8 cellular contexts compared by ENCODE assay signal in the genomic region with DNA sequence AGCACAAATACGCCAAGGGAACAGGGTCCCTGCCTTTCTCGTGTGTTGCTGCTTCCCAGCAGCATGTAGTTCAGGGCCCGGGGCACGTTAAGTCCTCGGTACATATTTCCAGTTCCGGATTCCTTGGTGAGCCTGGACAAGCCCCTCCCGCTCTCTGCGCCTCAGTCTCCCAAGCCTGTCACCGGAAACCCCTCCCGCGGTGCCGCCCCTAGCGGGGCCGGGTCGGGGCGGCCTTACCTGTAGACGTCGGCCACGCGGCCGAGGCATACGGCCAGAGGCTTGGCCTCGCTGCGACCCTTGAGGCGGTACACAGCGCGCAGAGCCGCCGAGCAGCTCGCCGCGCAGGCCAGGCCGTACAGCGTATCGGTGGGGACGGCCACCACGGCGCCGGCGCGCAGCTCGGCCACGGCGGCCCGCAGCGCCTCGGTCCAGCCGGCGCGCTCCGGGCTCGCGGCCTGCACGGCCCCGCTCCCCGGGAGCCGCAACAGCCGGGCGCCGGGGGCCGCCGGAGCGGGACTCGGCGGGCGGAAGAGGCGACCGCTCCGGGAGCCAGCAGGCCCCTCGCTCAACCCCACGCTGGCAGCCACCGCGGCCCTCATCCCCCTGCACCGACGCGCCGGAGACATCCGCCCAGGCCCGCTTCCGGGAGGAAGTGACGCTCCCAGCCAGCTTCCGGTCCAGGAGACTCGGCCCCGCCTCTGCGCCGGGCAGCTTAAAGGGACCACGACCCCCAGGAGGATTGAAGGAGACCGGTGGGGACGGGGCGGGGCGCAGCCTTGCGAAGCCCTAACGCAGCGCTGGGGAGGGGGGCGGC. TPM values are rescaled to one million over a fixed set of nuclear protein-coding genes. Genes with fewer than 3 reads are reported as not detected.
A peak's percentile ranks its signal among the peaks of the same experiment; 100 is the strongest.
DNase-seq lines count a peak whose midpoint lies in the region; ATAC-seq and TF ChIP-seq lines count a peak whose summit lies in the region.

C1orf122 (plus strand) TSS at position 236 of the 814 bp plus-strand sequence. CDS start 615 bp downstream, outside the sequence.
A gene with protein sequence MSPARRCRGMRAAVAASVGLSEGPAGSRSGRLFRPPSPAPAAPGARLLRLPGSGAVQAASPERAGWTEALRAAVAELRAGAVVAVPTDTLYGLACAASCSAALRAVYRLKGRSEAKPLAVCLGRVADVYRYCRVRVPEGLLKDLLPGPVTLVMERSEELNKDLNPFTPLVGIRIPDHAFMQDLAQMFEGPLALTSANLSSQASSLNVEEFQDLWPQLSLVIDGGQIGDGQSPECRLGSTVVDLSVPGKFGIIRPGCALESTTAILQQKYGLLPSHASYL (minus strand): TSS at position 654 of the 814 bp plus-strand sequence. CDS start 28 bp downstream, at position 626.

- peak; percentile 88 for ATAC-seq in GM21619 (IDR thresholded peaks at IDR 0.05; ENCODE audit: unreplicated experiment)
- ATAC-seq in esophagus mucosa, result peak; percentile 90

- peaks cover 24% of the 10 kb centered on the region for H3K4me1 ChIP-seq in muscle layer of colon (ENCODE audit: insufficient read depth, low read length)

- H3K27me3 ChIP-seq in muscle layer of colon (ENCODE audit: control insufficient read depth in 1 of 2, insufficient read depth in 2 of 2, low read length in 2 of 2), result no peaks in the 10 kb centered on the region

- DNase-seq in DMS114 treated with DMSO at 0.1 percent for 48 hours (lab: John Stamatoyannopoulos, UW; ENCODE audit: unreplicated experiment), result peak; percentile 82
- DNase-seq in KG1 (lab: John Stamatoyannopoulos, UW), result peak; percentile 84
- DNase-seq in activated T-cell treated with anti-CD3 and anti-CD28 coated beads, Interleukin-2, amount 50 U/mL, for 48 hours, result peak; percentile 95 to 96
- peak; percentile 81 to 83 for DNase-seq in stimulated activated CD8-positive, alpha-beta memory T cell treated with anti-CD3 and anti-CD28 coated beads, Interleukin-7, amount 100 ng/mL, for 1 hour (ENCODE audit: low read depth in 2 of 2)

- H3K27ac ChIP-seq in muscle layer of colon (ENCODE audit: low read depth, low read length), result peak within 1 kb of the TSS; percentile 64

- peaks cover 39% of the 10 kb centered on the region for H3K36me3 ChIP-seq in muscle layer of colon (ENCODE audit: insufficient read depth, low read length)

- H3K9ac ChIP-seq in muscle layer of colon (ENCODE audit: low read length), result peak within 1 kb of the TSS; percentile 80

- peak within 1 kb of the TSS; percentile 63 to 67 for H3K4me3 ChIP-seq in muscle layer of colon (ENCODE audit: low read depth in 1 of 2, low read length in 2 of 2)

- H3K9me3 ChIP-seq in muscle layer of colon (ENCODE audit: low read length), result no peaks in the 10 kb centered on the region

TF ChIP-seq in PFSK-1, 5 proteins besides CTCF, POLR2A, EP300 and RAD21:
- no peak for TF ChIP-seq REST (IDR thresholded peaks at IDR 0.05; ENCODE audit: insufficient read depth in 1 of 2, low read depth in 2 of 2, low read length in 2 of 2)
- no peak; the same call in 1 of the 2 replicates for TF ChIP-seq SIN3A (IDR thresholded peaks at IDR 0.05; ENCODE audit: borderline replicate concordance, insufficient read depth, low read length)
- peak; percentile 61 for TF ChIP-seq FOXP2 (optimal IDR thresholded peaks at IDR 0.05; ENCODE audit: borderline replicate concordance, extremely low read depth, extremely low read length, insufficient read depth)
- TF ChIP-seq POLR2AphosphoS5 (IDR thresholded peaks at IDR 0.05; ENCODE audit: low read depth, low read length), result peak; percentile 70
- TF ChIP-seq TAF1 (IDR thresholded peaks at IDR 0.05; ENCODE audit: borderline replicate concordance, insufficient read depth, low read length), result peak; percentile 79; the same call in 1 of the 2 replicates

RNA-seq across cellular contexts. Expression of gene C1orf122, which starts in this region (rescaled TPM):
- polyA plus RNA-seq in PFSK-1 (2012; ENCODE audit: insufficient read length, low read depth), result 128 TPM
- 46.7 TPM for total RNA-seq in esophagus mucosa

RNA-seq across cellular contexts. Expression of the second gene that starts in this region (rescaled TPM):
- 33.9 TPM for polyA plus RNA-seq in PFSK-1 (2012; ENCODE audit: insufficient read length, low read depth)
- total RNA-seq in esophagus mucosa, result 14.7 TPM

Comparison
In these comparisons a context has a peak if more than half of its experiments do, and no peak if none do; other contexts are left out.
1. Peak in every context shown above with its lines: DNase-seq, ATAC-seq, H3K4me3 ChIP-seq and H3K27ac ChIP-seq.